Comparison of ENCODE assay signal across 14 cellular contexts in genomic region chr14:23548351-23549318, GRCh38.
DNase-seq lines count a peak whose midpoint lies in the region; TF ChIP-seq lines count a peak whose summit lies in the region.
"Had no signal": no experiment of that assay in that cellular context is flagged by ENCODE, and none has a peak within 500 bp of the region (broad histone marks: within the 10 kb centered on the region; RNA-seq: fewer than 3 reads in every experiment).

No MANE protein-coding gene starts in this region.

- DNase-seq in NCI-H146 (lab: John Stamatoyannopoulos, UW) (peak; percentile 13), NCI-H146 treated with DMSO at 0.1 percent for 48 hours (lab: John Stamatoyannopoulos, UW; ENCODE audit: unreplicated experiment) (no peak), NCI-H2227 treated with DMSO at 0.1 percent for 48 hours (lab: John Stamatoyannopoulos, UW) (peak; percentile 41), NCI-H2107 (lab: John Stamatoyannopoulos, UW) (no peak), NCI-H510A (lab: John Stamatoyannopoulos, UW) (no peak), SW 1271 (lab: John Stamatoyannopoulos, UW) (no peak)
- DNase-seq: activated naive CD4-positive, alpha-beta T cell treated with Interleukin-2 at 50 U/mL for 16 hours; Calu3; colonic mucosa; NCI-H1417 treated with DMSO at 0.1 percent for 48 hours; stimulated activated CD4-positive, alpha-beta T cell treated with anti-CD3 and anti-CD28 coated beads, Interleukin-15, amount 100 ng/mL, for 24 hours had no signal

- H3K27me3 ChIP-seq in endocrine pancreas (ENCODE audit: control insufficient read depth, insufficient read depth, low read length) (no peaks in the 10 kb centered on the region), neutrophil (no peaks in the 10 kb centered on the region)
- H3K27me3 ChIP-seq: colonic mucosa, gastroesophageal sphincter had no signal

- peak overlapping the region; percentile 21 for H3K27ac ChIP-seq in neutrophil
- H3K27ac ChIP-seq: colonic mucosa, gastroesophageal sphincter had no signal

- H3K9ac ChIP-seq in endocrine pancreas (ENCODE audit: control insufficient read depth, insufficient read depth, low read length), result peak overlapping the region; percentile 23

- no peak for TF ChIP-seq CTCF in neutrophil (IDR thresholded peaks at IDR 0.05)

- no peaks in the 10 kb centered on the region for H3K4me1 ChIP-seq in endocrine pancreas (ENCODE audit: control insufficient read depth, insufficient read depth, low read length)
- H3K4me1 ChIP-seq in neutrophil (ENCODE audit: control insufficient read depth in 1 of 2, insufficient read depth in 1 of 2, low read depth in 1 of 2, low read length in 1 of 2), result peaks cover 39 to 50% of the 10 kb centered on the region in 2 experiments
- H3K4me1 ChIP-seq: colonic mucosa had no signal

- no peak overlapping the region for H3K4me3 ChIP-seq in endocrine pancreas (ENCODE audit: control insufficient read depth, insufficient read depth, low read length)
- H3K4me3 ChIP-seq in neutrophil (ENCODE audit: low read depth in 1 of 2, low read length in 1 of 2), result no peak overlapping the region
- H3K4me3 ChIP-seq: colonic mucosa, gastroesophageal sphincter had no signal

- H3K9me3 ChIP-seq in endocrine pancreas (ENCODE audit: control insufficient read depth, low read length) (no peaks in the 10 kb centered on the region), neutrophil (no peaks in the 10 kb centered on the region)
- H3K9me3 ChIP-seq: colonic mucosa, gastroesophageal sphincter had no signal

- H3K36me3 ChIP-seq in endocrine pancreas (ENCODE audit: control insufficient read depth, insufficient read depth, low read length), result no peaks in the 10 kb centered on the region
- H3K36me3 ChIP-seq in neutrophil, result no peaks in the 10 kb centered on the region
- H3K36me3 ChIP-seq: colonic mucosa, gastroesophageal sphincter had no signal

Comparison
In these comparisons a context has a peak if more than half of its experiments do, and no peak if none do; other contexts are left out.
1. DNase-seq: peak in NCI-H146 (single experiment) and NCI-H2227 treated with DMSO at 0.1 percent for 48 hours (single experiment); none in NCI-H146 treated with DMSO at 0.1 percent for 48 hours (single experiment), NCI-H2107 (single experiment), NCI-H510A (single experiment) and SW 1271 (0 of 2).